In the genomic region with DNA sequence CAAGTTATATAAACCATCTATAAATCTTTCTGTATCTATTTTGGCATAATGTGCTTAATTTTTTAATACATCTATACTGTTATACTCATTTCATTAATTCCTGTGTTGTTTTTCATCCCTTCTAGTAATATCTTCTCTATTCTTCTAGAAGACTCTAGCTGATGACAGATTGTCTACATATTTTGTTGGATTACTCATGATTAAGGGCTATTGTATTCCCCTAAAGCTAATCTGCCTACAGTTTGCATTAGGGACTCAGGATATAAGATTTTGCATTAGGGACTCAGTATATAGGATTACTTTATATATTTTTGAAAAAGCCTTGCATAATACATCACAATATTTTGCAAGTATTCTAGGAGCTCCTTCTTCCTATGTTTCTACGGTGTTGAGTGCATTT, we compare ENCODE assay signal across 1 cellular context.
TF ChIP-seq lines count a peak whose summit lies in the region.

No MANE protein-coding gene starts in this region.

TF ChIP-seq in GM23338, 12 proteins besides CTCF, POLR2A, EP300 and RAD21 (continued from another document):
- TF ChIP-seq REST (IDR thresholded peaks at IDR 0.05; ENCODE audit: unreplicated experiment) (no peak), CREB1 (CRISPR knock-in tag; IDR thresholded peaks at IDR 0.05; ENCODE audit: low read depth) (no peak), STAT1 (IDR thresholded peaks at IDR 0.05; ENCODE audit: unreplicated experiment) (no peak), ZNF114 (CRISPR knock-in tag; IDR thresholded peaks at IDR 0.05) (no peak), POLR2AphosphoS5 (IDR thresholded peaks at IDR 0.05; ENCODE audit: low read depth) (no peak), JUNB (IDR thresholded peaks at IDR 0.05; ENCODE audit: unreplicated experiment) (no peak), NANOG (IDR thresholded peaks at IDR 0.05; ENCODE audit: borderline replicate concordance) (no peak), EZH2phosphoT487 (IDR thresholded peaks at IDR 0.05; ENCODE audit: unreplicated experiment) (no peak), EZH2 (IDR thresholded peaks at IDR 0.05; ENCODE audit: low read depth, unreplicated experiment) (no peak)
